21 cellular contexts compared by ENCODE assay signal in the genomic region with DNA sequence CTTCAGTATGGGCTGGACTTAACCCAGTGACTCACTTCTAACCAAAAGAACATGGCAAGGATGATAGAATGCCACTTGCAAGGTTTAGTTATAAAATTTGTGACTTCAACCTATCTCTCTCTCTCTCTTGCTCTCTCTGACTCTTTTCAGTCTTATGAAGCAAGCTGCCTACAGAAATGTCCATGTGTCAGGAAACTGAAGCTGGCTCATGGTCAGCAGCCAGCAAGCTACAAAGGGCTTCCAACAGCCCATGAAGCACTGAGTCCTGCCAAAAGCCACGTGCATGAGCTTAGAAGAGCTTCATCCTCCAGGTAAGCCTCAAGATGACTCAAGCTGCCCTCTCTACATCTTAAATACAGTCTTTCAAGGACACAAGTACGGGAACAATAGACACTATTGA.
DNase-seq lines count a peak whose midpoint lies in the region; ATAC-seq and TF ChIP-seq lines count a peak whose summit lies in the region.
"Had no signal": no experiment of that assay in that cellular context is flagged by ENCODE, and none has a peak within 500 bp of the region (broad histone marks: within the 10 kb centered on the region; RNA-seq: fewer than 3 reads in every experiment).

No MANE protein-coding gene starts in this region.

- H3K4me1 ChIP-seq in thyroid gland = no peaks in the 10 kb centered on the region
- H3K4me1 ChIP-seq: A549, BE2C, HAP-1 had no signal

- TF ChIP-seq POLR2A in thyroid gland (IDR thresholded peaks at IDR 0.05) = no peak

- H3K36me3 ChIP-seq in thyroid gland = no peaks in the 10 kb centered on the region
- H3K36me3 ChIP-seq: BE2C; BLaER1 treated with 17β-estradiol and CSF1 and Interleukin-3, amounts not matched to agents 10 nM and 100 nM; HAP-1 had no signal

- 18 to 33% methylated on average over 2 of the region's 2 CpGs for WGBS in thyroid gland, 2 donors

- in situ Hi-C loops in G401 (cut with HindIII; ENCODE audit: low sequenced_read_pairs) = no loop called here

- H3K9me3 ChIP-seq in thyroid gland = no peaks in the 10 kb centered on the region
- H3K9me3 ChIP-seq: A549, BE2C, HAP-1 had no signal

- no peak for TF ChIP-seq CTCF in thyroid gland (IDR thresholded peaks at IDR 0.05)

- H3K4me3 ChIP-seq in thyroid gland (replicated peaks in 1 of 3) = no peak overlapping the region
- H3K4me3 ChIP-seq: A549; BLaER1 treated with 17β-estradiol and CSF1 and Interleukin-3, amounts not matched to agents 10 nM and 100 nM; HAP-1 had no signal

- no peaks in the 10 kb centered on the region for H3K27me3 ChIP-seq in thyroid gland
- H3K27me3 ChIP-seq: BE2C; BLaER1 treated with 17β-estradiol and CSF1 and Interleukin-3, amounts not matched to agents 10 nM and 100 nM had no signal

- DNase-seq in G401 (ENCODE audit: low spot score) = peak; percentile 87
- peak; percentile 10 for DNase-seq in HT1080 (ENCODE audit: low read depth)
- DNase-seq in cerebellum (ENCODE audit: low spot score) = peak; percentile 65
- DNase-seq in thyroid gland = peak; percentile 8
- DNase-seq in SW 1271 (lab: John Stamatoyannopoulos, UW) = no peak
- DNase-seq in germinal center (ENCODE audit: low spot score) = no peak
- DNase-seq: 8988T; ACHN; AML-193; BE2C; CD4-positive, alpha-beta T cell; CD8-positive, alpha-beta memory T cell; DMS 273 treated with DMSO at 0.1 percent for 48 hours; DMS79; EL; GF-D8; GOT3 had no signal

- intact Hi-C loops in thyroid gland (cut with DNase I) = no loop called here

- H3K27ac ChIP-seq in thyroid gland = no peak overlapping the region
- H3K27ac ChIP-seq: A549; BLaER1 treated with 17β-estradiol and CSF1 and Interleukin-3, amounts not matched to agents 10 nM and 100 nM had no signal

- no peak for ATAC-seq in HG03095 (IDR thresholded peaks at IDR 0.05; ENCODE audit: unreplicated experiment)
- ATAC-seq: A549 had no signal

Comparison
In these comparisons a context has a peak if more than half of its experiments do, and no peak if none do; other contexts are left out.
1. DNase-seq: peak in G401 (single experiment), HT1080 (single experiment), cerebellum (single experiment) and thyroid gland (2 of 2); none in SW 1271 (0 of 2) and germinal center (single experiment).